Comparison of ENCODE assay signal across 24 cellular contexts in genomic region chr3:120536642-120537041, GRCh38.
"Had no signal": no experiment of that assay in that cellular context is flagged by ENCODE, and none has a peak within 500 bp of the region (broad histone marks: within the 10 kb centered on the region; RNA-seq: fewer than 3 reads in every experiment).

No MANE protein-coding gene starts in this region.

- H3K27me3 ChIP-seq: ascending aorta, brain microvascular endothelial cell, esophagus muscularis mucosa, heart right ventricle, left lung, upper lobe of left lung, vagina had no signal

- ATAC-seq: heart right ventricle, left lung, mucosa of descending colon, sciatic nerve had no signal

- H3K36me3 ChIP-seq: ascending aorta, brain microvascular endothelial cell, esophagus muscularis mucosa, heart right ventricle, left lung, upper lobe of left lung, vagina had no signal

- H3K4me3 ChIP-seq: ascending aorta, esophagus muscularis mucosa, heart right ventricle, left lung, mucosa of descending colon, skin epidermis, upper lobe of left lung, vagina had no signal

- H3K9me3 ChIP-seq: vagina had no signal

- H3K27ac ChIP-seq: ascending aorta, brain microvascular endothelial cell, esophagus muscularis mucosa, heart right ventricle, left lung, skin epidermis, upper lobe of left lung, vagina had no signal

- H3K4me1 ChIP-seq: ascending aorta, left lung, upper lobe of left lung, vagina had no signal

- DNase-seq: activated CD4-positive, alpha-beta memory T cell treated with anti-CD3 and anti-CD28 coated beads for 36 hours; activated CD4-positive, alpha-beta T cell treated with anti-CD3 and anti-CD28 coated beads, Interleukin-2, amount 10 ng/mL, durations not matched to agents 24 days and 14 days; activated CD8-positive, alpha-beta memory T cell treated with anti-CD3 and anti-CD28 coated beads, Interleukin-2, amount 50 U/mL, for 4 hours; activated effector memory CD4-positive, alpha-beta T cell treated with anti-CD3 and anti-CD28 coated beads, Interleukin-2, amount 50 U/mL, for 16 hours; activated naive CD4-positive, alpha-beta T cell treated with anti-CD3 and anti-CD28 coated beads for 36 hours; activated naive CD8-positive, alpha-beta T cell treated with anti-CD3 and anti-CD28 coated beads for 36 hours; activated T-cell treated with anti-CD3 and anti-CD28 coated beads, Interleukin-2, amount 50 U/mL, for 1 hour; brain microvascular endothelial cell; central memory CD4-positive, alpha-beta T cell; endodermal cell; foreskin melanocyte; heart right ventricle; kidney glomerular epithelial cell; left lung; stimulated activated CD4-positive, alpha-beta T cell treated with anti-CD3 and anti-CD28 coated beads, Interleukin-12 subunit alpha, Interleukin-12 subunit beta, amount 100 ng/mL, for 4 hours; stimulated activated CD4-positive, alpha-beta T cell treated with anti-CD3 and anti-CD28 coated beads, Interleukin-4, amount 100 ng/mL, for 1 hour; T-helper 1 cell; upper lobe of left lung had no signal
